19 cellular contexts compared by ENCODE assay signal in the genomic region with DNA sequence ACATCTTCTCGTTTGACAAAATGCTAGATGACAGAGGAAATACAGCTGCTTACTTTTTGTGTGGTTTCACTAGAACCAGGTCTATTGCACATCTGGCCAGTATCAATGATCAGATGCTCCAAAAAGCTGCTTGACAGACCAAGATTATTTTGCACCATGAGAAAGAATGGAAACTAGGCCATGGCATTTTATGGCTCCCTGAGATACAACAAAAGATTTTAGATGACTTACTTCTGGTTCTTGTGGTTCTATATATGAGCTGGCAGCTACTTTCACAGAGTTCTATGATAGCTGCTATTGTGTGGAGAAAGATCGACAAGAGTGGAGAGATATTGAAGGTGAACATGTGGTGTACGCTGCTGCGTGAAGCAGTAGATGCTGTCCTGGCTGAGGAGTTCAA. TPM values are rescaled to one million over a fixed set of nuclear protein-coding genes. Genes with fewer than 3 reads are reported as not detected.
DNase-seq lines count a peak whose midpoint lies in the region; ATAC-seq, FAIRE-seq and TF ChIP-seq lines count a peak whose summit lies in the region.
"Had no signal": no experiment of that assay in that cellular context is flagged by ENCODE, and none has a peak within 500 bp of the region (broad histone marks: within the 10 kb centered on the region; RNA-seq: fewer than 3 reads in every experiment).

No MANE protein-coding gene starts in this region.

- peaks cover 4% of the 10 kb centered on the region for H3K27me3 Mint-ChIP-seq in activated naive CD8-positive, alpha-beta T cell treated with anti-CD3 and anti-CD28 coated beads, Interleukin-2, amount 10 ng/mL, durations not matched to agents 7 days and 5 days

- no peak for DNase-seq in activated naive CD8-positive, alpha-beta T cell treated with anti-CD3 and anti-CD28 coated beads, Interleukin-2, amount 10 ng/mL, durations not matched to agents 7 days and 5 days
- DNase-seq in GM19239 (ENCODE audit: insufficient read length, low spot score) (no peak), NK-92 (lab: John Stamatoyannopoulos, UW; ENCODE audit: unreplicated experiment) (no peak), DMS153 treated with DMSO at 0.1 percent for 48 hours (lab: John Stamatoyannopoulos, UW; ENCODE audit: unreplicated experiment) (no peak)
- DNase-seq: activated effector memory CD4-positive, alpha-beta T cell treated with Interleukin-2 at 50 U/mL for 16 hours; effector memory CD4-positive, alpha-beta T cell; lower lobe of right lung; NCI-H446 treated with DMSO at 0.1 percent for 48 hours; stimulated activated CD4-positive, alpha-beta T cell treated with anti-CD3 and anti-CD28 coated beads, Interleukin-4, amount 100 ng/mL, for 4 hours; stomach had no signal

- peaks cover 9% of the 10 kb centered on the region for H3K9me3 Mint-ChIP-seq in activated naive CD8-positive, alpha-beta T cell treated with anti-CD3 and anti-CD28 coated beads, Interleukin-2, amount 10 ng/mL, durations not matched to agents 7 days and 5 days

- peak overlapping the region; percentile 28 for H3K27ac Mint-ChIP-seq in activated naive CD8-positive, alpha-beta T cell treated with anti-CD3 and anti-CD28 coated beads, Interleukin-2, amount 10 ng/mL, durations not matched to agents 7 days and 5 days
- H3K27ac Mint-ChIP-seq: CD4-positive, CD25-positive, alpha-beta regulatory T cell had no signal

- H3K4me3 Mint-ChIP-seq in activated naive CD8-positive, alpha-beta T cell treated with anti-CD3 and anti-CD28 coated beads, Interleukin-2, amount 10 ng/mL, durations not matched to agents 7 days and 5 days: peak overlapping the region; percentile 18
- H3K4me3 Mint-ChIP-seq: CD4-positive, CD25-positive, alpha-beta regulatory T cell had no signal

- no peak for FAIRE-seq in GM19239 (lab: Jason Lieb, UNC)
- FAIRE-seq: bronchial epithelial cell, HepG2 had no signal

- POLR2A ChIA-PET in activated naive CD8-positive, alpha-beta T cell treated with anti-CD3 and anti-CD28 coated beads, Interleukin-2, amount 10 ng/mL, durations not matched to agents 7 days and 5 days (lab: Charles Lee): interaction anchor here (1.0 kb wide), 1 partner anchor 26 kb away, joined by 4 read pairs; a partner anchor contains a TSS

- H3K4me1 Mint-ChIP-seq in activated naive CD8-positive, alpha-beta T cell treated with anti-CD3 and anti-CD28 coated beads, Interleukin-2, amount 10 ng/mL, durations not matched to agents 7 days and 5 days: peaks cover 31% of the 10 kb centered on the region

- ATAC-seq in GM18505 (IDR thresholded peaks at IDR 0.05; ENCODE audit: unreplicated experiment) (peak; percentile 91), GM18873 (IDR thresholded peaks at IDR 0.05; ENCODE audit: low FRiP score, unreplicated experiment) (peak; percentile 83), HG03060 (IDR thresholded peaks at IDR 0.05; ENCODE audit: low read depth, unreplicated experiment) (peak; percentile 82)
- peak; percentile 69 for ATAC-seq in activated naive CD8-positive, alpha-beta T cell treated with anti-CD3 and anti-CD28 coated beads, Interleukin-2, amount 10 ng/mL, durations not matched to agents 7 days and 5 days (ENCODE audit: low read depth)
- ATAC-seq: HepG2, lower lobe of right lung, Panc1, sciatic nerve had no signal

- peaks cover 18% of the 10 kb centered on the region for H3K36me3 Mint-ChIP-seq in activated naive CD8-positive, alpha-beta T cell treated with anti-CD3 and anti-CD28 coated beads, Interleukin-2, amount 10 ng/mL, durations not matched to agents 7 days and 5 days
- H3K36me3 Mint-ChIP-seq: CD4-positive, CD25-positive, alpha-beta regulatory T cell had no signal

- no peak for TF ChIP-seq POLR2A in GM18505 (IDR thresholded peaks at IDR 0.05; ENCODE audit: borderline replicate concordance, extremely low read depth, insufficient read depth, insufficient read length)

RNA-seq across cellular contexts. Expression of a gene that starts 25.8 kb away (rescaled TPM):
- 10 to 100 TPM; 14.6 to 18.2 TPM for total RNA-seq in activated naive CD8-positive, alpha-beta T cell treated with anti-CD3 and anti-CD28 coated beads, Interleukin-2, amount 10 ng/mL, durations not matched to agents 7 days and 5 days

RNA-seq across cellular contexts. Expression of a gene that starts 51.6 kb away (rescaled TPM):
- total RNA-seq in activated naive CD8-positive, alpha-beta T cell treated with anti-CD3 and anti-CD28 coated beads, Interleukin-2, amount 10 ng/mL, durations not matched to agents 7 days and 5 days: not detected
- total RNA-seq: CD4-positive, CD25-positive, alpha-beta regulatory T cell; H4; HepG2 had no signal
